12 cellular contexts compared by ENCODE assay signal in genomic region chr1:206699626-206700025, GRCh38. TPM values are rescaled to one million over a fixed set of nuclear protein-coding genes. Genes with fewer than 3 reads are reported as not detected.
DNase-seq lines count a peak whose midpoint lies in the region; ATAC-seq, FAIRE-seq and TF ChIP-seq lines count a peak whose summit lies in the region.
"Had no signal": no experiment of that assay in that cellular context is flagged by ENCODE, and none has a peak within 500 bp of the region (broad histone marks: within the 10 kb centered on the region; RNA-seq: fewer than 3 reads in every experiment).

No MANE protein-coding gene starts in this region.

- H3K27me3 ChIP-seq in adrenal gland = no peaks in the 10 kb centered on the region
- no peaks in the 10 kb centered on the region for H3K27me3 ChIP-seq in HepG2 (ENCODE audit: control insufficient read depth in 1 of 2, insufficient read depth in 2 of 2, low read length in 2 of 2)
- no peaks in the 10 kb centered on the region for H3K27me3 ChIP-seq in transverse colon
- no peaks in the 10 kb centered on the region for H3K27me3 ChIP-seq in smooth muscle cell (ENCODE audit: low read depth)

- peak; percentile 97 for ATAC-seq in HepG2

- H3K27ac ChIP-seq in adrenal gland (peak overlapping the region in 3 of 5 donors; percentile 10 to 73 (median 73)), HepG2 (ENCODE audit: extremely low read length, insufficient read depth, low read length) (peak overlapping the region; percentile 46), transverse colon (peak overlapping the region; percentile 5 to 63 (median 44)), smooth muscle cell (ENCODE audit: low read depth) (no peak overlapping the region)

- H3K4me1 ChIP-seq in adrenal gland (replicated peaks in 1 of 2) (peaks cover 28 to 88% of the 10 kb centered on the region in 2 donors), HepG2 (ENCODE audit: insufficient read depth, low read length) (peaks cover 52% of the 10 kb centered on the region), transverse colon (peaks cover 28 to 78% (median 54%) of the 10 kb centered on the region in 4 donors), smooth muscle cell (ENCODE audit: low read depth) (peaks cover 20% of the 10 kb centered on the region)

- peak overlapping the region; percentile 36 for H3K4me2 ChIP-seq in HepG2 (ENCODE audit: low read depth, low read length)
- no peak overlapping the region for H3K4me2 ChIP-seq in smooth muscle cell

- H2AFZ ChIP-seq in HepG2 (ENCODE audit: low read length) = no peak overlapping the region
- no peak overlapping the region for H2AFZ ChIP-seq in smooth muscle cell (ENCODE audit: low read depth)

- peak overlapping the region; percentile 31 for H3K27ac Mint-ChIP-seq in activated naive CD4-positive, alpha-beta T cell treated with anti-CD3 and anti-CD28 coated beads, Interleukin-2, amount 50 U/mL, for 24 hours

- no peaks in the 10 kb centered on the region for H3K27me3 Mint-ChIP-seq in activated naive CD4-positive, alpha-beta T cell treated with anti-CD3 and anti-CD28 coated beads, Interleukin-2, amount 50 U/mL, for 24 hours

- peak; percentile 94 for FAIRE-seq in HepG2 (lab: Jason Lieb, UNC)
- FAIRE-seq: astrocyte had no signal

- no peak for TF ChIP-seq RAD21 in HepG2 (CRISPR knock-in tag; IDR thresholded peaks at IDR 0.05)

- no peak overlapping the region for H3K4me3 ChIP-seq in adrenal gland
- H3K4me3 ChIP-seq in HepG2 (replicated peaks in 1 of 3; ENCODE audit: insufficient read depth in 1 of 3, low read depth in 2 of 3, low read length in 3 of 3) = peak overlapping the region in 1 of 3 experiments; percentile 18; a peak in 1 of 6 replicates
- H3K4me3 ChIP-seq in transverse colon = no peak overlapping the region
- H3K4me3 ChIP-seq in smooth muscle cell = no peak overlapping the region
- H3K4me3 ChIP-seq: lower lobe of right lung, skin epidermis had no signal

- H3K4me3 Mint-ChIP-seq in activated naive CD4-positive, alpha-beta T cell treated with anti-CD3 and anti-CD28 coated beads, Interleukin-2, amount 50 U/mL, for 24 hours = no peak overlapping the region

- no peaks in the 10 kb centered on the region for H3F3A ChIP-seq in smooth muscle cell (ENCODE audit: low read depth)

- CTCF ChIA-PET in HepG2 (lab: Yijun Ruan, JAX; ENCODE audit: low intra/inter-chr PET ratio, low total read pairs) = no interaction called here

- no TSS peak for BruUV-seq in HepG2 (replicated peaks; lab: Mats Ljungman, UMichigan)

- H3K79me2 ChIP-seq in HepG2 (ENCODE audit: insufficient read depth, low read length) = peaks cover 61% of the 10 kb centered on the region
- H3K79me2 ChIP-seq in smooth muscle cell (ENCODE audit: low read depth) = peaks cover 100% of the 10 kb centered on the region

- no peak for DNase-seq in activated naive CD4-positive, alpha-beta T cell treated with Interleukin-2 at 50 U/mL for 16 hours
- DNase-seq in adrenal gland (peak in 6 of 7 donors; percentile 55 to 68 (median 62)), HepG2 (ENCODE audit: low spot score) (peak; percentile 74), transverse colon (no peak), smooth muscle cell (lab: John Stamatoyannopoulos, UW; ENCODE audit: unreplicated experiment) (no peak)
- DNase-seq in stimulated activated CD8-positive, alpha-beta memory T cell treated with anti-CD3 and anti-CD28 coated beads, Interleukin-4, amount 100 ng/mL, for 48 hours = no peak
- DNase-seq in activated CD4-positive, alpha-beta T cell treated with anti-CD3 and anti-CD28 coated beads, Interleukin-2, amount 50 U/mL, for 4 hours = no peak
- DNase-seq: activated CD4-positive, CD25-positive, alpha-beta regulatory T cell; lower lobe of right lung had no signal

- peaks cover 89% of the 10 kb centered on the region for H3K4me1 Mint-ChIP-seq in activated naive CD4-positive, alpha-beta T cell treated with anti-CD3 and anti-CD28 coated beads, Interleukin-2, amount 50 U/mL, for 24 hours

- peaks cover 7% of the 10 kb centered on the region for H4K20me1 ChIP-seq in HepG2 (ENCODE audit: insufficient read depth, low read length)
- H4K20me1 ChIP-seq in smooth muscle cell (ENCODE audit: low read depth) = peaks cover 100% of the 10 kb centered on the region

- in situ Hi-C loops in HepG2 (cut with HindIII; ENCODE audit: extremely low pct_ligation_motif_present, low pct_unique_long_range_greater_than_20kb) (no loop called here), transverse colon (cut with MboI; ENCODE audit: low pct_ligation_motif_present in 1 of 4, low pct_unique_long_range_greater_than_20kb in 1 of 4, low sequenced_read_pairs in 3 of 4) (no loop called here)

- TF ChIP-seq POLR2A in adrenal gland (IDR thresholded peaks at IDR 0.05) = no peak
- no peak for TF ChIP-seq POLR2A in HepG2 (IDR thresholded peaks at IDR 0.05; ENCODE audit: insufficient read depth in 1 of 2, low read depth in 2 of 2, low read length in 2 of 2)
- no peak for TF ChIP-seq POLR2A in transverse colon (IDR thresholded peaks at IDR 0.05)

- no peak for TF ChIP-seq CTCF in adrenal gland (IDR thresholded peaks at IDR 0.05)
- TF ChIP-seq CTCF in HepG2 (CRISPR knock-in tag; IDR thresholded peaks at IDR 0.05) = no peak
- TF ChIP-seq CTCF in transverse colon (IDR thresholded peaks at IDR 0.05) = no peak
- no peak for TF ChIP-seq CTCF in smooth muscle cell (IDR thresholded peaks at IDR 0.05; ENCODE audit: borderline replicate concordance, insufficient read depth, poor library complexity, severe bottlenecking)

- peaks cover 8% of the 10 kb centered on the region for H3K36me3 Mint-ChIP-seq in activated naive CD4-positive, alpha-beta T cell treated with anti-CD3 and anti-CD28 coated beads, Interleukin-2, amount 50 U/mL, for 24 hours

- H3K36me3 ChIP-seq in adrenal gland (replicated peaks in 1 of 2) (peaks cover 0 to 3% of the 10 kb centered on the region in 2 donors), HepG2 (replicated peaks in 1 of 2; ENCODE audit: control insufficient read depth in 1 of 2, insufficient read depth in 2 of 2, low read length in 2 of 2) (peaks cover 0 to 13% of the 10 kb centered on the region in 2 experiments; a peak in 3 of 5 replicates), transverse colon (no peaks in the 10 kb centered on the region), smooth muscle cell (ENCODE audit: low read depth) (no peaks in the 10 kb centered on the region)

- H3K9ac ChIP-seq in HepG2 (ENCODE audit: insufficient read depth, low read depth, low read length) (no peak overlapping the region), smooth muscle cell (ENCODE audit: low read depth) (no peak overlapping the region)

- peak; percentile 47 to 53; a peak in 2 of 4 replicates for TF ChIP-seq EP300 in HepG2 (IDR thresholded peaks at IDR 0.05; ENCODE audit: low read depth in 2 of 2, low read length in 2 of 2)
- no peak for TF ChIP-seq EP300 in HepG2 (CRISPR knock-in tag; IDR thresholded peaks at IDR 0.05; ENCODE audit: borderline replicate concordance)
- TF ChIP-seq EP300 in transverse colon (IDR thresholded peaks at IDR 0.05; ENCODE audit: low read depth) = no peak

- intact Hi-C loops in adrenal gland (cut with DNase I) (no loop called here), HepG2 (cut with micrococcal nuclease; ENCODE audit: unreplicated experiment) (no loop called here), transverse colon (cut with DNase I; ENCODE audit: low total_unique reads) (no loop called here)

- no peaks in the 10 kb centered on the region for H3K9me3 Mint-ChIP-seq in activated naive CD4-positive, alpha-beta T cell treated with anti-CD3 and anti-CD28 coated beads, Interleukin-2, amount 50 U/mL, for 24 hours

- POLR2A ChIA-PET in HepG2 (lab: Yijun Ruan, JAX) = interaction anchor here (0.7 kb wide), 1 partner anchor 64 kb away, joined by 3 read pairs; the partner anchor contains the start of gene DYRK3

- H3K9me3 ChIP-seq in adrenal gland (replicated peaks in 1 of 3) = no peaks in the 10 kb centered on the region
- no peaks in the 10 kb centered on the region for H3K9me3 ChIP-seq in HepG2 (ENCODE audit: low read length)
- no peaks in the 10 kb centered on the region for H3K9me3 ChIP-seq in transverse colon
- H3K9me3 ChIP-seq in smooth muscle cell (replicated peaks; ENCODE audit: low read depth) = no peaks in the 10 kb centered on the region
- H3K9me3 ChIP-seq: lower lobe of right lung had no signal

- WGBS in adrenal gland, 4 donors = 6 to 20% (median 11%) methylated on average over 4 of the region's 4 CpGs
- 1% methylated on average over 3 of the region's 4 CpGs for WGBS in HepG2 (ENCODE audit: low lambda C conversion rate)
- 46 to 93% methylated on average over 3 to 4 of the region's 4 CpGs for WGBS in transverse colon (ENCODE audit: low coverage in 1 of 2), 2 donors
- 88% methylated on average over 4 of the region's 4 CpGs for WGBS in smooth muscle cell (ENCODE audit: low lambda C conversion rate)

TF ChIP-seq in HepG2, 621 proteins besides CTCF, POLR2A, EP300 and RAD21 (continues in another document):
- TF ChIP-seq SPEN (CRISPR knock-in tag; IDR thresholded peaks at IDR 0.05; ENCODE audit: low read depth) = peak; percentile 51; the same call in 1 of the 2 replicates

RNA-seq across cellular contexts. Expression of gene MAPKAPK2, which starts 14.9 kb away (rescaled TPM):
- 100 to 1,000 TPM in 4 of 8 donors, 10 to 100 TPM in 4; 40.7 to 129 (median 96.0) TPM for total RNA-seq in adrenal gland
- polyA plus RNA-seq in adrenal gland = 10 to 100 TPM; 66.6 to 80.7 (median 71.6) TPM
- total RNA-seq in HepG2 (2016; rRNA removed; fragmentation: Illumina TruSeq; extraction: Trizol) = 14.5 and 16.6 TPM in 2 replicates
- 11.7 and 13.0 TPM in 2 replicates for total RNA-seq in HepG2 (2016; cell fraction: cytosol; rRNA removed; fragmentation: Illumina TruSeq; extraction: Trizol; ENCODE audit: low read depth)
- total RNA-seq in HepG2 (2016; cell fraction: insoluble cytoplasmic fraction; rRNA removed; fragmentation: Illumina TruSeq; extraction: Trizol) = 11.8 and 16.6 TPM in 2 replicates
- 26.9 and 28.5 TPM in 2 replicates for total RNA-seq in HepG2 (2016; cell fraction: membrane; rRNA removed; fragmentation: Illumina TruSeq; extraction: Trizol)
- total RNA-seq in HepG2 (2016; cell fraction: nucleus; rRNA removed; fragmentation: Illumina TruSeq; extraction: Trizol) = 15.3 TPM in 2 replicates
- 34.0 and 40.1 TPM in 2 replicates for polyA plus RNA-seq in HepG2 (2011; rRNA removed)
- polyA plus RNA-seq in HepG2 (2011; cell fraction: cytosol; rRNA removed) = 28.8 and 30.9 TPM in 2 replicates
- polyA plus RNA-seq in HepG2 (2011; cell fraction: nucleus; rRNA removed) = 60.6 and 63.0 TPM in 2 replicates
- 17.3 and 31.0 TPM in 2 replicates for polyA plus RNA-seq in HepG2 (2012)
- polyA plus RNA-seq in HepG2 (2016; cell fraction: cytosol; fragmentation: Illumina TruSeq; extraction: Trizol; ENCODE audit: low read depth) = 13.8 and 14.2 TPM in 2 replicates
- polyA plus RNA-seq in HepG2 (2016; cell fraction: insoluble cytoplasmic fraction; fragmentation: Illumina TruSeq; extraction: Trizol; ENCODE audit: low read depth) = 17.8 and 22.4 TPM in 2 replicates
- 32.7 and 35.8 TPM in 2 replicates for polyA plus RNA-seq in HepG2 (2016; cell fraction: membrane; fragmentation: Illumina TruSeq; extraction: Trizol; ENCODE audit: low read depth)
- 41.1 and 43.4 TPM in 2 replicates for polyA plus RNA-seq in HepG2 (2016; cell fraction: nucleus; fragmentation: Illumina TruSeq; extraction: Trizol; ENCODE audit: insufficient read depth, low read depth)
- 50.0 and 68.4 TPM in 2 replicates for polyA minus RNA-seq in HepG2 (2011; rRNA and poly(A)+ RNA removed; ENCODE audit: low replicate concordance)
- polyA minus RNA-seq in HepG2 (2011; cell fraction: cytosol; rRNA and poly(A)+ RNA removed) = 15.6 and 16.3 TPM in 2 replicates
- 24.2 and 25.9 TPM in 2 replicates for polyA minus RNA-seq in HepG2 (2011; cell fraction: nucleus; rRNA and poly(A)+ RNA removed)
- 10 to 100 TPM; 47.0 to 74.8 (median 52.2) TPM for total RNA-seq in transverse colon
- 36.0 and 40.9 TPM in 2 replicates for total RNA-seq in smooth muscle cell
- polyA plus RNA-seq in smooth muscle cell = 14.3 and 16.9 TPM in 2 replicates

Comparison
In these comparisons a context has a peak if more than half of its experiments do, and no peak if none do; other contexts are left out.
1. DNase-seq: peak in adrenal gland (6 of 7) and HepG2 (single experiment); none in activated naive CD4-positive, alpha-beta T cell treated with Interleukin-2 at 50 U/mL for 16 hours (single experiment), transverse colon (single experiment), stimulated activated CD8-positive, alpha-beta memory T cell treated with anti-CD3 and anti-CD28 coated beads, Interleukin-4, amount 100 ng/mL, for 48 hours (single experiment), activated CD4-positive, alpha-beta T cell treated with anti-CD3 and anti-CD28 coated beads, Interleukin-2, amount 50 U/mL, for 4 hours (0 of 2) and smooth muscle cell (single experiment).